10 cellular contexts compared by ENCODE assay signal in the genomic region with DNA sequence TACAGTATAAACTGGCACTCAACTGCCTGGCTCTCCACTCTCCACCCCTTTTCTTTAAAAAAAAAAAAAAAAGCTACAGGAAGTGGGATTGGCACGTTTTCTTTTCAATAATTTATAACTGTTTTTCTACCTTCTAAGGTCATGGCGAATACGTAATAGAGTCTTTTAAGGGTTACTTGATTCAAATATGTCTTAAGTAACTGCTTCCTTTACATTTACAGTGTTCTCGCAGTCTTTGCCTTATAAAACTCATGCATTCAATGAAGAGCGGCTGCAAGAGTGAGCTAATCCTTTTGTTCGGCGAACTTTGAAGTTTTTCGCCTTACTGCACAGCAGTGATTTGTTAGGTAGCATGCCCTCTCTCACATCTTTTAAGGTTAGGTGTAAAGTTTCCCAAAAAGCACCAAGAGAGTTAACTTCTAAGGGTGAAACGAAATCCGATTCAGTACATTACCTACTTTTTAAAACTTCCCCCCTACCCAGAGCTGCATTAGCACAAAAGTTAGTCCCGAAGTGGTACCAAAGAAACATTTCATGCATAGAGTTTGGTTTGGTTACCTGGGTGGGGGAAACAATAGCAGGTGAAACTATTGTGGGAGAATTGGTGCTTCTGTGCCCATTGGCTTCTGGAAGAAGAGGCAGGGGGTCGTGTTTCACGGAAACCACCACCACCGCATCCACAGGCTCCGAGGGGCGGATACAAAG. TPM values are rescaled to one million over a fixed set of nuclear protein-coding genes. Genes with fewer than 3 reads are reported as not detected.
DNase-seq lines count a peak whose midpoint lies in the region; ATAC-seq, FAIRE-seq and TF ChIP-seq lines count a peak whose summit lies in the region.
"Had no signal": no experiment of that assay in that cellular context is flagged by ENCODE, and none has a peak within 500 bp of the region (broad histone marks: within the 10 kb centered on the region; RNA-seq: fewer than 3 reads in every experiment).

No MANE protein-coding gene starts in this region.

- peaks cover 5% of the 10 kb centered on the region for H3K79me1 ChIP-seq in neuronal stem cell (ENCODE audit: low read depth, low read length)

- no peaks in the 10 kb centered on the region for H3K36me3 ChIP-seq in ES-I3 (ENCODE audit: insufficient read depth, low read length)
- H3K36me3 ChIP-seq in OCI-LY7 (ENCODE audit: insufficient read depth, low read length): peaks cover 3% of the 10 kb centered on the region; the same call in 1 of the 2 replicates
- H3K36me3 ChIP-seq in endothelial cell of umbilical vein (ENCODE audit: control insufficient read depth in 2 of 2, extremely low read depth in 1 of 2, insufficient read depth in 2 of 2, low read length in 2 of 2): no peaks in the 10 kb centered on the region
- H3K36me3 ChIP-seq in neuronal stem cell (replicated peaks in 1 of 2; ENCODE audit: control insufficient read depth in 2 of 2, insufficient read depth in 2 of 2, low read length in 2 of 2): peaks cover 0 to 39% of the 10 kb centered on the region in 2 donors

- no CpG with 5 or more reads among the region's 16 CpGs for WGBS in neuronal stem cell (ENCODE audit: extremely low coverage in 2 of 2, insufficient read length in 2 of 2, insufficient replicate concordance in 1 of 2), 2 donors

- H3K9me1 ChIP-seq in endothelial cell of umbilical vein (replicated peaks; ENCODE audit: control insufficient read depth, extremely low read depth, insufficient read depth, low read length): no peaks in the 10 kb centered on the region

- no peak for TF ChIP-seq CTCF in OCI-LY7 (conservative IDR thresholded peaks at IDR 0.05; ENCODE audit: low read length)
- no peak for TF ChIP-seq CTCF in endothelial cell of umbilical vein (IDR thresholded peaks at IDR 0.05; ENCODE audit: extremely low read depth in 1 of 2, insufficient read depth in 1 of 2, low read depth in 1 of 2, low read length in 2 of 2)

- BruUV-seq in OCI-LY7 (replicated peaks; lab: Mats Ljungman, UMichigan) (no TSS peak), endothelial cell of umbilical vein (replicated peaks; lab: Mats Ljungman, UMichigan) (TSS peak; percentile 15)

- H3K4me1 ChIP-seq in ES-I3 (ENCODE audit: insufficient read depth, low read length) (0 out of 2 replicates have a peak, but pooled peaks cover 3% of the 10 kb centered on the region), OCI-LY7 (ENCODE audit: insufficient read depth, low read length, poor library complexity, severe bottlenecking) (peaks cover 40% of the 10 kb centered on the region), endothelial cell of umbilical vein (ENCODE audit: control insufficient read depth, extremely low read depth, insufficient read depth, low read length) (peaks cover 31% of the 10 kb centered on the region), neuronal stem cell (ENCODE audit: control insufficient read depth in 2 of 2, insufficient read depth in 1 of 2, low read depth in 1 of 2, low read length in 2 of 2) (peaks cover 22 to 33% of the 10 kb centered on the region in 2 donors)

- H4K20me1 ChIP-seq in OCI-LY7 (ENCODE audit: insufficient read depth, low read length) (0 out of 2 replicates have a peak, but pooled peaks cover 8% of the 10 kb centered on the region), endothelial cell of umbilical vein (replicated peaks; ENCODE audit: control insufficient read depth, extremely low read depth, insufficient read depth, low read length) (peaks cover 4% of the 10 kb centered on the region)

- H2AFZ ChIP-seq in OCI-LY7 (ENCODE audit: low read length) (no peak overlapping the region), endothelial cell of umbilical vein (ENCODE audit: low read depth, low read length) (no peak overlapping the region), neuronal stem cell (ENCODE audit: low read length) (no peak overlapping the region)

- H3K4me3 ChIP-seq in OCI-LY7 (ENCODE audit: low read depth, low read length, poor library complexity, severe bottlenecking) (peak overlapping the region; percentile 39), endothelial cell of umbilical vein (replicated peaks in 1 of 3; ENCODE audit: insufficient read depth in 1 of 3, low read depth in 1 of 3, low read length in 3 of 3) (peak overlapping the region in 1 of 3 experiments; percentile 30), neuronal stem cell (ENCODE audit: low read length in 2 of 2) (peak overlapping the region; percentile 33 to 65)

- no peak overlapping the region for H2AK5ac ChIP-seq in neuronal stem cell (ENCODE audit: low read depth, low read length)

- DNase-seq in OCI-LY7 (ENCODE audit: low spot score) (no peak), endothelial cell of umbilical vein (ENCODE audit: low read depth, low spot score) (peak; percentile 46), neuronal stem cell (ENCODE audit: low spot score) (no peak), GM19239 (ENCODE audit: insufficient read length, low spot score) (no peak)
- DNase-seq: activated naive CD8-positive, alpha-beta T cell treated with anti-CD3 and anti-CD28 coated beads, Interleukin-2, amount 10 ng/mL, durations not matched to agents 7 days and 5 days; stimulated activated naive CD4-positive, alpha-beta T cell treated with Interleukin-2 at 50 U/mL for 16 hours had no signal

- intact Hi-C loops in OCI-LY7 (cut with micrococcal nuclease; ENCODE audit: unreplicated experiment): loop anchor here (5.0 to 10.0 kb wide), 2 partner anchors 89 to 428 kb away; no protein-coding TSS in a partner anchor
- intact Hi-C loops in endothelial cell of umbilical vein (cut with micrococcal nuclease): loop anchor here (5.0 kb wide), 1 partner anchor 84 kb away; no protein-coding TSS in a partner anchor

- H3K27me3 ChIP-seq in endothelial cell of umbilical vein (ENCODE audit: control insufficient read depth in 2 of 2, insufficient read depth in 2 of 2, low read length in 2 of 2): peaks cover 13 to 15% of the 10 kb centered on the region in 2 experiments
- peaks cover 6 to 38% (median 16%) of the 10 kb centered on the region in 3 experiments for H3K27me3 ChIP-seq in neuronal stem cell (ENCODE audit: control insufficient read depth in 3 of 3, insufficient read depth in 3 of 3, low read depth in 1 of 3, low read length in 3 of 3)

- no peak overlapping the region for H2BK15ac ChIP-seq in neuronal stem cell (ENCODE audit: low read length)

- H2BK12ac ChIP-seq in neuronal stem cell (ENCODE audit: low read length): no peak overlapping the region

- no peak overlapping the region for H4K91ac ChIP-seq in neuronal stem cell (ENCODE audit: low read depth, low read length, poor library complexity)

- H2BK120ac ChIP-seq in neuronal stem cell (ENCODE audit: low read depth, low read length): no peak overlapping the region

- FAIRE-seq in endothelial cell of umbilical vein (lab: Jason Lieb, UNC) (peak; percentile 67), GM19239 (lab: Jason Lieb, UNC) (no peak)

- ATAC-seq in GM21723 (IDR thresholded peaks at IDR 0.05; ENCODE audit: unreplicated experiment) (no peak), HG03520 (IDR thresholded peaks at IDR 0.05; ENCODE audit: unreplicated experiment) (no peak), HG03565 (IDR thresholded peaks at IDR 0.05; ENCODE audit: unreplicated experiment) (no peak)

- no peak for TF ChIP-seq POLR2A in endothelial cell of umbilical vein (IDR thresholded peaks at IDR 0.05; ENCODE audit: low read depth, low read length)

- peak overlapping the region; percentile 68 for H3K4me2 ChIP-seq in OCI-LY7 (ENCODE audit: low read length)
- H3K4me2 ChIP-seq in endothelial cell of umbilical vein (ENCODE audit: insufficient read depth, low read length): peak overlapping the region; percentile 73
- peak overlapping the region; percentile 48 for H3K4me2 ChIP-seq in neuronal stem cell (ENCODE audit: insufficient read depth, low read length, poor library complexity, severe bottlenecking)

- H3K18ac ChIP-seq in neuronal stem cell (ENCODE audit: low read length): no peak overlapping the region

- no peak overlapping the region for H2BK5ac ChIP-seq in neuronal stem cell (ENCODE audit: low read length)

- H3K27ac ChIP-seq in OCI-LY7 (ENCODE audit: low read depth, low read length, poor library complexity, severe bottlenecking): no peak overlapping the region
- H3K27ac ChIP-seq in endothelial cell of umbilical vein (ENCODE audit: insufficient read depth, low read depth, low read length): no peak overlapping the region
- H3K27ac ChIP-seq in neuronal stem cell (replicated peaks; ENCODE audit: low read length): no peak overlapping the region

- no peak overlapping the region for H3K4ac ChIP-seq in neuronal stem cell (ENCODE audit: low read length)

- no peak overlapping the region for H3K23ac ChIP-seq in neuronal stem cell (ENCODE audit: low read depth, low read length, poor library complexity)

- dilution Hi-C loops in endothelial cell of umbilical vein (cut with MboI; ENCODE audit: extremely low pct_ligation_motif_present, low sequenced_read_pairs): no loop called here

- CTCF ChIA-PET in OCI-LY7 (lab: Charles Lee; ENCODE audit: unreplicated experiment): no interaction called here
- CTCF ChIA-PET in endothelial cell of umbilical vein (lab: Charles Lee): interaction anchor here (0.6 to 1.5 kb wide), 8 partner anchors 10 to 162 kb away, joined by 3 to 21 read pairs (median 4); no protein-coding TSS in a partner anchor

- POLR2A ChIA-PET in OCI-LY7 (lab: Charles Lee): interaction anchor here (0.5 to 0.7 kb wide), 3 partner anchors 33 to 270 kb away, joined by 3 read pairs; no protein-coding TSS in a partner anchor
- POLR2A ChIA-PET in endothelial cell of umbilical vein (lab: Charles Lee): no interaction called here

- H3K14ac ChIP-seq in neuronal stem cell (ENCODE audit: low read length): no peak overlapping the region

- H3K79me2 ChIP-seq in OCI-LY7 (ENCODE audit: insufficient read depth, low read depth, low read length): no peaks in the 10 kb centered on the region
- H3K79me2 ChIP-seq in endothelial cell of umbilical vein (ENCODE audit: control insufficient read depth, insufficient read depth, low read length): peaks cover 3% of the 10 kb centered on the region

- H4K8ac ChIP-seq in neuronal stem cell (ENCODE audit: low read depth, low read length): no peak overlapping the region

- H3K9ac ChIP-seq in ES-I3 (ENCODE audit: low read depth, low read length): peak overlapping the region; percentile 37
- no peak overlapping the region for H3K9ac ChIP-seq in endothelial cell of umbilical vein (replicated peaks; ENCODE audit: extremely low read depth, insufficient read depth, low read length)
- H3K9ac ChIP-seq in neuronal stem cell (ENCODE audit: low read depth, low read length, poor library complexity): no peak overlapping the region

- H3K9me3 ChIP-seq in ES-I3 (ENCODE audit: control insufficient read depth, insufficient read depth, low read length): no peaks in the 10 kb centered on the region
- H3K9me3 ChIP-seq in OCI-LY7 (ENCODE audit: low read length): no peaks in the 10 kb centered on the region
- no peaks in the 10 kb centered on the region for H3K9me3 ChIP-seq in endothelial cell of umbilical vein (replicated peaks; ENCODE audit: control insufficient read depth, insufficient read depth, low read length)
- peaks cover 0 to 10% of the 10 kb centered on the region in 2 donors for H3K9me3 ChIP-seq in neuronal stem cell (replicated peaks in 1 of 2; ENCODE audit: control insufficient read depth in 2 of 2, insufficient read depth in 1 of 2, low read depth in 1 of 2, low read length in 2 of 2)

- H3K9me2 ChIP-seq in OCI-LY7 (ENCODE audit: insufficient read depth, low read length): no peaks in the 10 kb centered on the region

RNA-seq across cellular contexts. Expression of a gene that starts 2.0 kb away (rescaled TPM):
- total RNA-seq in OCI-LY7 (2014; rRNA removed; shearing (Covaris generic)): 9.1 and 10.3 TPM in 2 replicates
- total RNA-seq in OCI-LY7 (2022) (10.1 and 12.1 TPM in 2 replicates), endothelial cell of umbilical vein (12.1 and 13.3 TPM in 2 replicates)
- 4.9 and 6.1 TPM in 2 replicates for polyA plus RNA-seq in endothelial cell of umbilical vein
- polyA plus RNA-seq in endothelial cell of umbilical vein (2011; cell fraction: cytosol; rRNA removed): 8.4 and 10.8 TPM in 2 replicates
- 8.7 and 10.1 TPM in 2 replicates for polyA plus RNA-seq in endothelial cell of umbilical vein (2011; cell fraction: nucleus; rRNA removed)
- 8.9 and 12.2 TPM in 2 replicates for polyA plus RNA-seq in endothelial cell of umbilical vein (2012)
- polyA minus RNA-seq in endothelial cell of umbilical vein: 7.9 and 12.4 TPM in 2 replicates
- 12.8 TPM for polyA minus RNA-seq in endothelial cell of umbilical vein (2011; cell fraction: cytosol; rRNA and poly(A)+ RNA removed)
- polyA minus RNA-seq in endothelial cell of umbilical vein (2011; cell fraction: nucleus; rRNA and poly(A)+ RNA removed): 12.5 and 16.5 TPM in 2 replicates
- polyA plus RNA-seq in neuronal stem cell (2013, experiment 1 of 2): 15.3 TPM
- polyA plus RNA-seq in neuronal stem cell (2013, experiment 2 of 2): 17.0 TPM
